In the genomic region with DNA sequence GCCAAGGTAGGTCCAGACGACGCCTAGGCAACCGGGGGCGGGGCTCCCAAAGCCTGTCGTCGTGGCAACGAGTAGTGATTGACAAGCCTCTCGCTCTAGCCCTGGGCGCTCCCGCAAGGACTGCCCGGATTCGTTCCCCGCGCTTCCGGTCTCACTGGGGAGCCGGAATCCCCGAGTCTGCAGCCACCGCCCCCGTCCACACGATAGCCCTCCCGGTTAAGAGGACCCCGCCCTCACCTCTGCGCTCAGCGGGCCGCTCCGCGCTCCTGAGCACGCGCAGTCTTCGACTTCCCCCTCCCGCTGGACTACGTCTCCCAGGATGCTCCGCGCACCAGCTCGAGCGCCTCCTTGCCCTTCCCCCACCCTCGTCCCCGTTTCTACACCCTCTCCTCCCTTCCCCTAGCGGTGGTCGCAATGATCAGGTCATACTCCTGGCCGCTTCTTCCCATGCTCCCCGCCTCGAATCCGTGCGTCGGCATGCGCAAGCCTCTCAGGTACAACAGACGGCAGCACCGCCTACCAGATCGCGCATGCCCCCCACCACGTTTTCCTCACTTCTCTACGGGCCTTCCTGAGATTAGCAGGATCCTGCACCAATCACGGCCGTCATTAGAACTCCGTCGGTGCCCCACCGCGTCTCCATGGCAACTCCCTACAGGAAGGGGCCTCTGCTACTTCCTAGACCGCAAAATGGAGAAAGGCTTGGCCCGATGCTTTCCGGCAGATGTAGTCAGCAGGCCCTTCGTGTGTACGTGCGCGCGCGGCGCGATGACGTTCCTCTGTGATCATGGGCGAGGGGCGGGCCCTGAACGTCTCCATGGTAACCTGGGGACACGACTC, we compare ENCODE assay signal across 8 cellular contexts. TPM values are rescaled to one million over a fixed set of nuclear protein-coding genes. Genes with fewer than 3 reads are reported as not detected.
A peak's percentile ranks its signal among the peaks of the same experiment; 100 is the strongest.
DNase-seq lines count a peak whose midpoint lies in the region; ATAC-seq lines count a peak whose summit lies in the region.

TSS of gene MZF1 (minus strand) at position 518 of the 840 bp plus-strand sequence. CDS start 1,946 bp downstream, outside the sequence.

- peaks cover 40% of the 10 kb centered on the region for H3K36me3 Mint-ChIP-seq in effector memory CD8-positive, alpha-beta T cell (ENCODE audit: insufficient read depth)

- DNase-seq in AG08396 (ENCODE audit: low spot score): peak; percentile 98
- peak; percentile 97 to 100 for DNase-seq in activated CD4-positive, alpha-beta T cell treated with anti-CD3 and anti-CD28 coated beads, Interleukin-2, amount 50 U/mL, for 24 hours (ENCODE audit: low read depth in 1 of 2, low spot score in 1 of 2)
- peak; percentile 100 for DNase-seq in effector memory CD8-positive, alpha-beta T cell
- DNase-seq in mesenteric fat pad (ENCODE audit: low spot score): peak; percentile 100
- peak; percentile 99 to 100 for DNase-seq in stimulated activated CD8-positive, alpha-beta memory T cell treated with anti-CD3 and anti-CD28 coated beads, Interleukin-15, amount 100 ng/mL, for 48 hours (ENCODE audit: low read depth in 2 of 2)
- DNase-seq in NCI-H1105 (lab: John Stamatoyannopoulos, UW): no peak

- H3K27ac Mint-ChIP-seq in effector memory CD8-positive, alpha-beta T cell: peak within 1 kb of the TSS; percentile 98

- H3K4me1 Mint-ChIP-seq in effector memory CD8-positive, alpha-beta T cell (ENCODE audit: low read depth in 2 of 2): peaks cover 24 to 31% of the 10 kb centered on the region in 2 donors

- peak within 1 kb of the TSS; percentile 90 to 91 for H3K4me3 Mint-ChIP-seq in effector memory CD8-positive, alpha-beta T cell

- peak; percentile 55 for ATAC-seq in GM19351 (IDR thresholded peaks at IDR 0.05; ENCODE audit: unreplicated experiment)
- ATAC-seq in HG03558 (IDR thresholded peaks at IDR 0.05; ENCODE audit: extremely low read depth, unreplicated experiment): peak; percentile 33
- ATAC-seq in effector memory CD8-positive, alpha-beta T cell (replicated peaks): peak; percentile 70

- no peaks in the 10 kb centered on the region for H3K9me3 Mint-ChIP-seq in effector memory CD8-positive, alpha-beta T cell

- no peaks in the 10 kb centered on the region for H3K27me3 Mint-ChIP-seq in effector memory CD8-positive, alpha-beta T cell

RNA-seq across cellular contexts. Expression of gene MZF1, which starts in this region (rescaled TPM):
- 16.2 TPM for total RNA-seq in mesenteric fat pad
